In the genomic region with DNA sequence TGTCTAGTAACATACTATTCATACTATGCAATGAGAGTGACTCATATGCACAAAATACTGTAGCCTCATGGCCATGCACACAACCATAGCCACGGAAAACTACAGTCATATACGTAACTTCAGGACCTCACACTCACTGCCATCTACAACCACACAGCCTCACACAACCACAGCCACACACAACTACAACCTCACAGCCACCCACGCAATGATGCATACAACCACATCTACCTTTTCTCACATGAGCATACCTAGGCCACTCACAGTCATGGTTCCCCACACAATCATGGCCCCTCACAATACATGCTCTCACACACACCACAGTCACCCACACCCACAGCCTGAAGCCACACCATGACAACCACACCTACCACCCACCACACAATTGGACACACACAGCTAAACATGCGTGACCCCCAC, we compare ENCODE assay signal across 10 cellular contexts. TPM values are rescaled to one million over a fixed set of nuclear protein-coding genes. Genes with fewer than 3 reads are reported as not detected.
A peak's percentile ranks its signal among the peaks of the same experiment; 100 is the strongest.
DNase-seq lines count a peak whose midpoint lies in the region; ATAC-seq, FAIRE-seq and TF ChIP-seq lines count a peak whose summit lies in the region.
"Had no signal": no experiment of that assay in that cellular context is flagged by ENCODE, and none has a peak within 500 bp of the region (broad histone marks: within the 10 kb centered on the region; RNA-seq: fewer than 3 reads in every experiment).

No MANE protein-coding gene starts in this region.

- peaks cover 41% of the 10 kb centered on the region for H3K4me1 ChIP-seq in PC-3 (ENCODE audit: insufficient read depth, low read length)
- H3K4me1 ChIP-seq in keratinocyte (ENCODE audit: control insufficient read depth, extremely low read depth, insufficient read depth, low read length): peaks cover 7% of the 10 kb centered on the region
- H3K4me1 ChIP-seq in ascending aorta: no peaks in the 10 kb centered on the region
- H3K4me1 ChIP-seq in upper lobe of right lung: no peaks in the 10 kb centered on the region

- H3F3A ChIP-seq in PC-3 (ENCODE audit: low read length, unreplicated experiment): no peaks in the 10 kb centered on the region

- H2AFZ ChIP-seq in PC-3 (ENCODE audit: low read length): no peak overlapping the region
- no peak overlapping the region for H2AFZ ChIP-seq in keratinocyte (ENCODE audit: control insufficient read depth, low read length)

- DNase-seq in PC-3 (peak; percentile 79), activated T-cell treated with anti-CD3 and anti-CD28 coated beads for 4 hours (peak; percentile 71), keratinocyte (ENCODE audit: low read depth, low spot score) (no peak), ascending aorta (ENCODE audit: low spot score in 2 of 2) (no peak), upper lobe of right lung (no peak)
- peak; percentile 44 to 75 for DNase-seq in stimulated activated CD8-positive, alpha-beta memory T cell treated with anti-CD3 and anti-CD28 coated beads, Interleukin-15, amount 100 ng/mL, for 4 hours (ENCODE audit: low read depth in 2 of 2)
- DNase-seq: effector CD8-positive, alpha-beta T cell had no signal

- no peaks in the 10 kb centered on the region for H4K20me1 ChIP-seq in PC-3 (ENCODE audit: low read length)
- no peaks in the 10 kb centered on the region for H4K20me1 ChIP-seq in keratinocyte (ENCODE audit: control insufficient read depth, extremely low read depth, insufficient read depth, low read length)

- dilution Hi-C loops in keratinocyte (cut with MboI; ENCODE audit: extremely low pct_ligation_motif_present, low sequenced_read_pairs): no loop called here

- ATAC-seq in PC-3 (peak; percentile 53), HG02623 (IDR thresholded peaks at IDR 0.05; ENCODE audit: unreplicated experiment) (no peak), upper lobe of right lung (no peak)

- peak; percentile 34 for FAIRE-seq in keratinocyte (lab: Jason Lieb, UNC)

- H3K27me3 ChIP-seq in PC-3 (ENCODE audit: low read length): no peaks in the 10 kb centered on the region
- H3K27me3 ChIP-seq in keratinocyte (ENCODE audit: control insufficient read depth, extremely low read depth, insufficient read depth, low read length): no peaks in the 10 kb centered on the region
- no peaks in the 10 kb centered on the region for H3K27me3 ChIP-seq in ascending aorta
- no peaks in the 10 kb centered on the region for H3K27me3 ChIP-seq in upper lobe of right lung

- TF ChIP-seq CTCF in PC-3 (conservative IDR thresholded peaks at IDR 0.05; ENCODE audit: low read depth, low read length): no peak
- TF ChIP-seq CTCF in keratinocyte (optimal IDR thresholded peaks at IDR 0.05 in 1 of 3, IDR thresholded peaks at IDR 0.05 in 1 of 3, conservative IDR thresholded peaks at IDR 0.05 in 1 of 3; ENCODE audit: extremely low read depth in 1 of 3, insufficient read depth in 2 of 3, low read length in 3 of 3): no peak
- TF ChIP-seq CTCF in ascending aorta (IDR thresholded peaks at IDR 0.05): no peak
- no peak for TF ChIP-seq CTCF in upper lobe of right lung (IDR thresholded peaks at IDR 0.05)

- H3K27ac ChIP-seq in PC-3 (ENCODE audit: low read length) (peak overlapping the region; percentile 79), keratinocyte (ENCODE audit: control insufficient read depth, insufficient read depth, low read length) (no peak overlapping the region), ascending aorta (no peak overlapping the region), upper lobe of right lung (no peak overlapping the region)

- H3K79me2 ChIP-seq in PC-3 (ENCODE audit: low read length) (no peaks in the 10 kb centered on the region), keratinocyte (ENCODE audit: control insufficient read depth, insufficient read depth, low read length) (no peaks in the 10 kb centered on the region)

- no TSS peak for BruUV-seq in PC-3 (replicated peaks; lab: Mats Ljungman, UMichigan)

- POLR2A ChIA-PET in PC-3 (lab: Charles Lee; ENCODE audit: unreplicated experiment): no interaction called here

- H3K36me3 ChIP-seq in PC-3 (ENCODE audit: low read depth, low read length): no peaks in the 10 kb centered on the region
- no peaks in the 10 kb centered on the region for H3K36me3 ChIP-seq in keratinocyte (ENCODE audit: control insufficient read depth in 2 of 2, extremely low read depth in 1 of 2, insufficient read depth in 2 of 2, low read length in 2 of 2)
- no peaks in the 10 kb centered on the region for H3K36me3 ChIP-seq in ascending aorta
- peaks cover 59% of the 10 kb centered on the region for H3K36me3 ChIP-seq in upper lobe of right lung

- H3K9me3 ChIP-seq in PC-3 (ENCODE audit: low read length): no peaks in the 10 kb centered on the region
- H3K9me3 ChIP-seq in keratinocyte (ENCODE audit: control insufficient read depth, low read depth, low read length): no peaks in the 10 kb centered on the region
- H3K9me3 ChIP-seq in ascending aorta: no peaks in the 10 kb centered on the region
- no peaks in the 10 kb centered on the region for H3K9me3 ChIP-seq in upper lobe of right lung

- intact Hi-C loops in PC-3 (cut with micrococcal nuclease) (no loop called here), ascending aorta (cut with DNase I) (no loop called here), upper lobe of right lung (cut with DNase I) (no loop called here)

- H3K9me1 ChIP-seq in keratinocyte (ENCODE audit: control insufficient read depth, extremely low read depth, insufficient read depth, low read length): no peaks in the 10 kb centered on the region

- peak overlapping the region; percentile 5; the same call in 1 of the 2 replicates for H3K4me2 ChIP-seq in PC-3 (ENCODE audit: low read length)
- H3K4me2 ChIP-seq in keratinocyte (ENCODE audit: control insufficient read depth, extremely low read depth, insufficient read depth, low read depth, low read length): no peak overlapping the region

- H3K9me2 ChIP-seq in PC-3 (replicated peaks; ENCODE audit: low read length): no peaks in the 10 kb centered on the region

- H3K9ac ChIP-seq in PC-3 (ENCODE audit: low read length) (no peak overlapping the region; the same call in 1 of the 2 replicates), keratinocyte (ENCODE audit: control insufficient read depth, extremely low read depth, insufficient read depth, low read length) (no peak overlapping the region)

- CTCF ChIA-PET in PC-3 (lab: Charles Lee): no interaction called here

- H3K4me3 ChIP-seq in PC-3 (ENCODE audit: low read length) (no peak overlapping the region), keratinocyte (ENCODE audit: control insufficient read depth in 2 of 3, extremely low read depth in 1 of 3, insufficient read depth in 2 of 3, low read depth in 1 of 3, low read length in 3 of 3) (no peak overlapping the region), ascending aorta (no peak overlapping the region), upper lobe of right lung (no peak overlapping the region)

RNA-seq across cellular contexts. Expression of gene TNFSF14, which starts 8.7 kb away (rescaled TPM):
- total RNA-seq in PC-3 (2014; rRNA removed): not detected in 2 replicates
- polyA plus RNA-seq in keratinocyte: 0.01 TPM in 1 of 3 replicates, not detected in the others
- polyA plus RNA-seq in keratinocyte (2011; ENCODE audit: low read depth): not detected
- polyA plus RNA-seq in keratinocyte (2011; cell fraction: cytosol; rRNA removed): not detected in 2 replicates
- polyA plus RNA-seq in keratinocyte (2011; cell fraction: nucleus; rRNA removed): 0.04 TPM in 1 of 2 replicates, not detected in the other
- not detected in 2 replicates for polyA plus RNA-seq in keratinocyte (2012; ENCODE audit: low replicate concordance)
- polyA minus RNA-seq in keratinocyte: not detected in 3 replicates
- not detected for polyA minus RNA-seq in keratinocyte (2011; cell fraction: cytosol; rRNA and poly(A)+ RNA removed)
- polyA minus RNA-seq in keratinocyte (2011; cell fraction: nucleus; rRNA and poly(A)+ RNA removed): not detected in 2 replicates
- total RNA-seq in ascending aorta: 0.21 TPM
- 4.4 TPM for total RNA-seq in upper lobe of right lung
- total RNA-seq: GM23338, RPMI7951 had no signal
- polyA plus RNA-seq: GM23338 had no signal

RNA-seq across cellular contexts. Expression of gene C3, which starts 41.8 kb away (rescaled TPM):
- 13.3 and 16.9 TPM in 2 replicates for total RNA-seq in PC-3 (2014; rRNA removed)
- polyA plus RNA-seq in keratinocyte: 10.7 to 85.7 TPM (median 14.8 TPM) in 3 replicates
- 3.3 TPM for polyA plus RNA-seq in keratinocyte (2011; ENCODE audit: low read depth)
- 17.7 and 21.0 TPM in 2 replicates for polyA plus RNA-seq in keratinocyte (2011; cell fraction: cytosol; rRNA removed)
- polyA plus RNA-seq in keratinocyte (2011; cell fraction: nucleus; rRNA removed): 111 and 120 TPM in 2 replicates
- polyA plus RNA-seq in keratinocyte (2012; ENCODE audit: low replicate concordance): 3.5 and 17.2 TPM in 2 replicates
- 14.0 to 151 TPM (median 61.4 TPM) in 3 replicates for polyA minus RNA-seq in keratinocyte
- polyA minus RNA-seq in keratinocyte (2011; cell fraction: cytosol; rRNA and poly(A)+ RNA removed): 83.1 TPM
- 68.7 and 86.2 TPM in 2 replicates for polyA minus RNA-seq in keratinocyte (2011; cell fraction: nucleus; rRNA and poly(A)+ RNA removed)
- 2,421 TPM for total RNA-seq in ascending aorta
- 1,129 TPM for total RNA-seq in upper lobe of right lung

RNA-seq across cellular contexts. Expression of gene GPR108, which starts 58.7 kb away (rescaled TPM):
- total RNA-seq in PC-3 (2014; rRNA removed): 59.0 and 78.7 TPM in 2 replicates
- 57.7 to 89.8 TPM (median 62.9 TPM) in 3 replicates for polyA plus RNA-seq in keratinocyte
- polyA plus RNA-seq in keratinocyte (2011; ENCODE audit: low read depth): 64.3 TPM
- polyA plus RNA-seq in keratinocyte (2011; cell fraction: cytosol; rRNA removed): 60.4 and 78.6 TPM in 2 replicates
- 146 and 171 TPM in 2 replicates for polyA plus RNA-seq in keratinocyte (2011; cell fraction: nucleus; rRNA removed)
- polyA plus RNA-seq in keratinocyte (2012; ENCODE audit: low replicate concordance): 54.0 and 68.0 TPM in 2 replicates
- polyA minus RNA-seq in keratinocyte: 66.7 to 196 TPM (median 116 TPM) in 3 replicates
- polyA minus RNA-seq in keratinocyte (2011; cell fraction: cytosol; rRNA and poly(A)+ RNA removed): 98.4 TPM
- 70.3 and 72.8 TPM in 2 replicates for polyA minus RNA-seq in keratinocyte (2011; cell fraction: nucleus; rRNA and poly(A)+ RNA removed)
- total RNA-seq in ascending aorta: 57.6 TPM
- 81.2 TPM for total RNA-seq in upper lobe of right lung

Comparison
In these comparisons a context has a peak if more than half of its experiments do, and no peak if none do; other contexts are left out.
1. DNase-seq: peak in PC-3 (single experiment), activated T-cell treated with anti-CD3 and anti-CD28 coated beads for 4 hours (single experiment) and stimulated activated CD8-positive, alpha-beta memory T cell treated with anti-CD3 and anti-CD28 coated beads, Interleukin-15, amount 100 ng/mL, for 4 hours (2 of 2); none in keratinocyte (single experiment), ascending aorta (0 of 2) and upper lobe of right lung (single experiment).
2. RNA of gene C3, which starts 41.8 kb away (total RNA-seq): 2,421 TPM in ascending aorta (single experiment) and 1,129 TPM in upper lobe of right lung (single experiment); 13.3 to 16.9 TPM in PC-3; every median in the first group is over 10 times any median in the second.